ENCODE assay signal across 8 cellular contexts in genomic region chr5:160165137-160166068, GRCh38. TPM values are rescaled to one million over a fixed set of nuclear protein-coding genes. Genes with fewer than 3 reads are reported as not detected.
DNase-seq lines count a peak whose midpoint lies in the region; ATAC-seq and TF ChIP-seq lines count a peak whose summit lies in the region.

No MANE protein-coding gene starts in this region.

- H3K36me3 ChIP-seq in CD4-positive, alpha-beta memory T cell (ENCODE audit: insufficient read depth, low read length): no peaks in the 10 kb centered on the region

- CTCF ChIA-PET in CD4-positive, alpha-beta memory T cell (lab: Charles Lee; ENCODE audit: partially characterized antibody): interaction anchor here (1.2 kb wide), 1 partner anchor 33 kb away, joined by 3 read pairs; no protein-coding TSS in a partner anchor

- no peaks in the 10 kb centered on the region for H3K9me3 Mint-ChIP-seq in CD4-positive, alpha-beta memory T cell

- H3K27ac Mint-ChIP-seq in CD4-positive, alpha-beta memory T cell: no peak overlapping the region

- POLR2A ChIA-PET in CD4-positive, alpha-beta memory T cell (lab: Charles Lee; ENCODE audit: partially characterized antibody): no interaction called here

- H3K27me3 ChIP-seq in CD4-positive, alpha-beta memory T cell (ENCODE audit: insufficient read depth, low read length): no peaks in the 10 kb centered on the region

- TF ChIP-seq CTCF in astrocyte of the cerebellum (IDR thresholded peaks at IDR 0.05; ENCODE audit: low read depth, low read length, missing control alignments): no peak

- H3K27me3 Mint-ChIP-seq in CD4-positive, alpha-beta memory T cell: peaks cover 15 to 26% of the 10 kb centered on the region in 2 donors

- H3K36me3 Mint-ChIP-seq in CD4-positive, alpha-beta memory T cell: no peaks in the 10 kb centered on the region

- no peak overlapping the region for H3K4me3 ChIP-seq in astrocyte of the cerebellum (ENCODE audit: low read depth, low read length)
- H3K4me3 ChIP-seq in CD4-positive, alpha-beta memory T cell (ENCODE audit: low read length in 2 of 2): no peak overlapping the region

- no peaks in the 10 kb centered on the region for H3K4me1 ChIP-seq in CD4-positive, alpha-beta memory T cell (ENCODE audit: insufficient read depth, low read length)

- in situ Hi-C loops in astrocyte of the cerebellum (cut with HindIII; ENCODE audit: low sequenced_read_pairs): loop anchor here (5.0 kb wide), 1 partner anchor 103 kb away; no protein-coding TSS in a partner anchor

- ATAC-seq in GM18519 (IDR thresholded peaks at IDR 0.05; ENCODE audit: low FRiP score, unreplicated experiment) (no peak), GM19328 (IDR thresholded peaks at IDR 0.05; ENCODE audit: unreplicated experiment) (no peak)

- peaks cover 0 to 5% (median 2%) of the 10 kb centered on the region in 4 donors for H3K4me1 Mint-ChIP-seq in CD4-positive, alpha-beta memory T cell

- no peak overlapping the region for H3K27ac ChIP-seq in CD4-positive, alpha-beta memory T cell (ENCODE audit: low read depth, low read length)

- no peaks in the 10 kb centered on the region for H3K9me3 ChIP-seq in CD4-positive, alpha-beta memory T cell (ENCODE audit: control insufficient read depth in 1 of 2, low read length in 2 of 2)

- H3K4me3 Mint-ChIP-seq in CD4-positive, alpha-beta memory T cell: no peak overlapping the region

- intact Hi-C loops in CD4-positive, alpha-beta memory T cell (cut with micrococcal nuclease): no loop called here

- DNase-seq in Daoy (ENCODE audit: low read depth) (peak; percentile 100), NCI-H2107 treated with DMSO at 0.1 percent for 48 hours (lab: John Stamatoyannopoulos, UW; ENCODE audit: unreplicated experiment) (peak; percentile 81), astrocyte of the cerebellum (ENCODE audit: low read depth) (peak; percentile 92), hepatic stellate cell (ENCODE audit: low spot score) (peak; percentile 96), pulmonary artery endothelial cell (ENCODE audit: low read depth, low spot score) (peak; percentile 24)
- no peak for DNase-seq in CD4-positive, alpha-beta memory T cell

RNA-seq across cellular contexts. Expression of gene PWWP2A, which starts 46.2 kb away (rescaled TPM):
- total RNA-seq in Daoy (2014; rRNA removed; shearing (Covaris generic)): 21.5 and 37.7 TPM in 2 replicates
- total RNA-seq in pulmonary artery endothelial cell: 13.4 and 17.0 TPM in 2 replicates
- 10 to 100 TPM; 38.7 to 40.6 TPM for total RNA-seq in CD4-positive, alpha-beta memory T cell
- 10 to 100 TPM; 29.6 to 32.4 TPM for polyA plus RNA-seq in CD4-positive, alpha-beta memory T cell

Comparison
In these comparisons a context has a peak if more than half of its experiments do, and no peak if none do; other contexts are left out.
1. DNase-seq: peak in Daoy (single experiment), NCI-H2107 treated with DMSO at 0.1 percent for 48 hours (single experiment), astrocyte of the cerebellum (single experiment), hepatic stellate cell (single experiment) and pulmonary artery endothelial cell (single experiment); none in CD4-positive, alpha-beta memory T cell (0 of 5).